24 cellular contexts compared by ENCODE assay signal in the genomic region with DNA sequence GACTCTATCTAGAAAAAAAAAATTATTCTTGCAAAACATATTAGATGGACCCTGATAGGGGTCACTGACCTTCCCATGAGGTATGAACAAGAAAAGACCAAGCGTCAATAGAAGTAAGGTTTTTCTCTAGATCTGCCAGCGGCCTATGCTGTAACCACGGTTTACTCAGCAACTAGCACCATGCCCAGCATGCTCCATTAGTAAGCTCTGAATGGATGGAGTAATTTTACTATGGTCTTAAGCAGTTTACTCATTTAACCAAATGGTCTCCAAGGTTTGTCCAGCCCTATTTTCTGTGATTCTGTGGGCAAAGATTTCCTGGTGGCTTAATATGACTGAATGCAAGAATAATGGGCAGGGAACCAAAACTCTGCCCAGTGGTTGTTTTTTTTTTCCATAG.
"Had no signal": no experiment of that assay in that cellular context is flagged by ENCODE, and none has a peak within 500 bp of the region (broad histone marks: within the 10 kb centered on the region; RNA-seq: fewer than 3 reads in every experiment).

No MANE protein-coding gene starts in this region.

- H2AFZ ChIP-seq: hepatocyte, parathyroid adenoma had no signal

- H3K4me3 ChIP-seq: hepatocyte, lung, neural progenitor cell, prostate gland, right lobe of liver, tibial artery, upper lobe of left lung, uterus had no signal

- H3K79me2 ChIP-seq: hepatocyte, parathyroid adenoma had no signal

- H3K36me3 Mint-ChIP-seq: natural killer cell treated with Interleukin-12 subunit alpha and Interleukin-12 subunit beta and Interleukin-15 and Interleukin-18, amount 100 ng/mL, for 72 hours; neural progenitor cell; stimulated activated memory B cell treated with anti-CD40 and anti-IgM and Interleukin-4, amounts not matched to agents 10 μg/mL and 1 μg/mL and 100 μg/mL, for 72 hours had no signal

- H3K9ac ChIP-seq: neural progenitor cell, parathyroid adenoma had no signal

- H3K4me1 Mint-ChIP-seq: stimulated activated memory B cell treated with anti-CD40 and anti-IgM and Interleukin-4, amounts not matched to agents 10 μg/mL and 1 μg/mL and 100 μg/mL, for 72 hours had no signal

- H3K27ac ChIP-seq: foreskin keratinocyte, hepatocyte, neural progenitor cell, parathyroid adenoma, prostate gland, right lobe of liver, tibial artery, upper lobe of left lung, uterus had no signal

- H3K27me3 ChIP-seq: foreskin keratinocyte, hepatocyte, neural progenitor cell, right lobe of liver, tibial artery, upper lobe of left lung, uterus had no signal

- H3K9me3 Mint-ChIP-seq: natural killer cell treated with Interleukin-12 subunit alpha and Interleukin-12 subunit beta and Interleukin-15 and Interleukin-18, amount 100 ng/mL, for 72 hours; neural progenitor cell; stimulated activated memory B cell treated with anti-CD40 and anti-IgM and Interleukin-4, amounts not matched to agents 10 μg/mL and 1 μg/mL and 100 μg/mL, for 72 hours; stimulated activated naive CD8-positive, alpha-beta T cell treated with anti-CD3 and anti-CD28 coated beads, Interleukin-15, Interleukin-2, amounts not matched to agents 100 ng/mL and 50 ng/mL, for 24 hours had no signal

- H3K27ac Mint-ChIP-seq: dendritic cell treated with granulocyte-macrophage colony-stimulating factor and Interleukin-4, amounts not matched to agents 40 ng/mL and 50 ng/mL, for 4 days; natural killer cell treated with Interleukin-12 subunit alpha and Interleukin-12 subunit beta and Interleukin-15 and Interleukin-18, amount 100 ng/mL, for 72 hours; stimulated activated memory B cell treated with anti-CD40 and anti-IgM and Interleukin-4, amounts not matched to agents 10 μg/mL and 1 μg/mL and 100 μg/mL, for 72 hours; stimulated activated naive CD8-positive, alpha-beta T cell treated with anti-CD3 and anti-CD28 coated beads, Interleukin-15, Interleukin-2, amounts not matched to agents 100 ng/mL and 50 ng/mL, for 24 hours had no signal

- H3K4me1 ChIP-seq: parathyroid adenoma, prostate gland, right lobe of liver, tibial artery, uterus had no signal

- DNase-seq: erythroblast; foreskin keratinocyte; kidney; left colon; left ventricle myocardium superior; mesenchymal stem cell; midbrain; nucleus accumbens; retina; right lobe of liver; stimulated activated CD4-positive, alpha-beta T cell treated with anti-CD3 and anti-CD28 coated beads, Interleukin-4, amount 100 ng/mL, for 1 hour; stimulated activated CD8-positive, alpha-beta memory T cell treated with anti-CD3 and anti-CD28 coated beads, Interleukin-4, amount 100 ng/mL, for 48 hours; tibial artery; upper lobe of left lung; uterus had no signal

- H3K4me2 ChIP-seq: hepatocyte, neural progenitor cell had no signal

- H3K27me3 Mint-ChIP-seq: dendritic cell treated with granulocyte-macrophage colony-stimulating factor and Interleukin-4, amounts not matched to agents 40 ng/mL and 50 ng/mL, for 4 days; natural killer cell treated with Interleukin-12 subunit alpha and Interleukin-12 subunit beta and Interleukin-15 and Interleukin-18, amount 100 ng/mL, for 72 hours had no signal

- H3K9me3 ChIP-seq: prostate gland, right lobe of liver, tibial artery, upper lobe of left lung, uterus had no signal

- H3K4me3 Mint-ChIP-seq: dendritic cell treated with granulocyte-macrophage colony-stimulating factor and Interleukin-4, amounts not matched to agents 40 ng/mL and 50 ng/mL, for 4 days; natural killer cell treated with Interleukin-12 subunit alpha and Interleukin-12 subunit beta and Interleukin-15 and Interleukin-18, amount 100 ng/mL, for 72 hours; neural progenitor cell; stimulated activated memory B cell treated with anti-CD40 and anti-IgM and Interleukin-4, amounts not matched to agents 10 μg/mL and 1 μg/mL and 100 μg/mL, for 72 hours; stimulated activated naive CD8-positive, alpha-beta T cell treated with anti-CD3 and anti-CD28 coated beads, Interleukin-15, Interleukin-2, amounts not matched to agents 100 ng/mL and 50 ng/mL, for 24 hours had no signal

- ATAC-seq: foreskin keratinocyte; left colon; left ventricle myocardium superior; natural killer cell treated with Interleukin-12 subunit alpha and Interleukin-12 subunit beta and Interleukin-15 and Interleukin-18, amount 100 ng/mL, for 72 hours; right lobe of liver; stimulated activated memory B cell treated with anti-CD40 and anti-IgM and Interleukin-4, amounts not matched to agents 10 μg/mL and 1 μg/mL and 100 μg/mL, for 72 hours had no signal
